ENCODE assay signal across 30 cellular contexts in the genomic region with DNA sequence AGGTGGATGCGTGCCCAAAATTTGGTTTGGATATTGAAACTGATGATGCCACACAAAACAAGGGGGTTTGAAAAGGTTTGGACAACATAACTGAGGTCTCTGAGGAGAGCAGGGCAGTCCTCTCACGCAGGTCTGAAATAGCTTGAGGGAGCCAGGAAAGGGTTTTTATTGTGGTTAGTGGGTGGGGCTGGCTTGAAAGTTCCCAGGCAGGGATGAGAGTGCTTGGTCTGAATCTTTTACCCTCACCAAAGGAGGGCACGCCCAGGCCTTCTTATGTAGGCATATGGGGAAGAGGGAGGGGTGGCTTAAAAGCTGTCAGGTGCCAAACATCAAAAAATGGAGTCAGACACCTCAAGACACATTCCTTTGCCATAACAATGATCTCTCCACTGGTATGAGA.
DNase-seq lines count a peak whose midpoint lies in the region; ATAC-seq, FAIRE-seq and TF ChIP-seq lines count a peak whose summit lies in the region.
"Had no signal": no experiment of that assay in that cellular context is flagged by ENCODE, and none has a peak within 500 bp of the region (broad histone marks: within the 10 kb centered on the region; RNA-seq: fewer than 3 reads in every experiment).

No MANE protein-coding gene starts in this region.

- DNase-seq in activated naive CD4-positive, alpha-beta T cell treated with anti-CD3 and anti-CD28 coated beads for 36 hours: peak; percentile 9
- no peak for DNase-seq in activated naive CD4-positive, alpha-beta T cell (lab: John Stamatoyannopoulos, UW)
- DNase-seq in HTR-8/SVneo (ENCODE audit: insufficient read length, low spot score) (no peak), neural progenitor cell (ENCODE audit: low spot score) (no peak), HT-29 (ENCODE audit: low spot score) (no peak)
- DNase-seq in effector memory CD4-positive, alpha-beta T cell: no peak
- DNase-seq: activated CD8-positive, alpha-beta T cell treated with anti-CD3 and anti-CD28 coated beads, Interleukin-2, amount 10 ng/mL, durations not matched to agents 7 days and 5 days; activated T-cell treated with anti-CD3 and anti-CD28 coated beads, Interleukin-2, amount 50 U/mL, for 1 hour; DMS 273 treated with DMSO at 0.1 percent for 48 hours; GF-D8; HFFc6; hippocampal formation; Kasumi-1; lower lobe of right lung; NCI-H1105 treated with DMSO at 0.1 percent for 48 hours; NCI-H2081; NCI-H446 treated with DMSO at 0.1 percent for 48 hours; NK-92 treated with Interleukin-12 subunit alpha and Interleukin-12 subunit beta, amount 100 ng/mL, for 24 hours; Peyer's patch; WERI-Rb-1 had no signal

- no peak overlapping the region for H3K27ac ChIP-seq in neural progenitor cell
- H3K27ac ChIP-seq in effector memory CD4-positive, alpha-beta T cell (ENCODE audit: insufficient read depth, low read length, poor library complexity, severe bottlenecking): no peak overlapping the region
- H3K27ac ChIP-seq: ascending aorta, lower lobe of right lung, Peyer's patch, SJSA1, suprapubic skin, WERI-Rb-1 had no signal

- H3K4me2 ChIP-seq in neural progenitor cell: peak overlapping the region; percentile 56

- peaks cover 34% of the 10 kb centered on the region for H3F3A ChIP-seq in neural progenitor cell (ENCODE audit: low read depth)

- H3K4me1 Mint-ChIP-seq in activated naive CD4-positive, alpha-beta T cell treated with anti-CD3 and anti-CD28 coated beads for 36 hours (ENCODE audit: low read depth): peaks cover 22% of the 10 kb centered on the region
- peaks cover 23% of the 10 kb centered on the region for H3K4me1 Mint-ChIP-seq in activated T-helper 17 cell treated with anti-CD3 and anti-CD28 coated beads, Interleukin-2, amount 50 U/mL, for 72 hours
- no peaks in the 10 kb centered on the region for H3K4me1 Mint-ChIP-seq in neural progenitor cell

- H3K4me3 Mint-ChIP-seq in activated naive CD4-positive, alpha-beta T cell treated with anti-CD3 and anti-CD28 coated beads for 36 hours: no peak overlapping the region
- H3K4me3 Mint-ChIP-seq in activated T-helper 17 cell treated with anti-CD3 and anti-CD28 coated beads, Interleukin-2, amount 50 U/mL, for 72 hours: peak overlapping the region; percentile 6
- no peak overlapping the region for H3K4me3 Mint-ChIP-seq in neural progenitor cell
- H3K4me3 Mint-ChIP-seq: activated CD8-positive, alpha-beta T cell treated with anti-CD3 and anti-CD28 coated beads, Interleukin-2, amount 10 ng/mL, durations not matched to agents 7 days and 5 days; activated naive CD4-positive, alpha-beta T cell treated with anti-CD3 and anti-CD28 coated beads, Interleukin-2, amount 50 U/mL, for 24 hours; CD14-positive monocyte; HFFc6; T-helper 1 cell treated with Interleukin-12 subunit alpha and Interleukin-12 subunit beta and Interleukin-4 antibody, amounts not matched to agents 30 μg/mL and 1 μg/mL, for 36 hours had no signal

- H3K27me3 ChIP-seq in neural progenitor cell: no peaks in the 10 kb centered on the region
- H3K27me3 ChIP-seq in effector memory CD4-positive, alpha-beta T cell (replicated peaks; ENCODE audit: control insufficient read depth, insufficient read depth, low read length, poor library complexity, severe bottlenecking): no peaks in the 10 kb centered on the region
- H3K27me3 ChIP-seq: ascending aorta, Peyer's patch, SJSA1, suprapubic skin had no signal

- H3K9ac ChIP-seq in neural progenitor cell: no peak overlapping the region

- H2AFZ ChIP-seq in neural progenitor cell (replicated peaks): no peak overlapping the region

- no peaks in the 10 kb centered on the region for H3K36me3 Mint-ChIP-seq in activated naive CD4-positive, alpha-beta T cell treated with anti-CD3 and anti-CD28 coated beads for 36 hours (ENCODE audit: low read depth)
- H3K36me3 Mint-ChIP-seq in activated T-helper 17 cell treated with anti-CD3 and anti-CD28 coated beads, Interleukin-2, amount 50 U/mL, for 72 hours (ENCODE audit: low read depth): no peaks in the 10 kb centered on the region
- H3K36me3 Mint-ChIP-seq in neural progenitor cell: no peaks in the 10 kb centered on the region
- H3K36me3 Mint-ChIP-seq: activated naive CD4-positive, alpha-beta T cell treated with anti-CD3 and anti-CD28 coated beads, Interleukin-2, amount 50 U/mL, for 24 hours; CD14-positive monocyte had no signal

- CTCF ChIA-PET in activated naive CD4-positive, alpha-beta T cell treated with anti-CD3 and anti-CD28 coated beads for 36 hours (lab: Charles Lee): no interaction called here

- no peak for TF ChIP-seq CTCF in neural progenitor cell (IDR thresholded peaks at IDR 0.05)

- no peaks in the 10 kb centered on the region for H3K27me3 Mint-ChIP-seq in activated naive CD4-positive, alpha-beta T cell treated with anti-CD3 and anti-CD28 coated beads for 36 hours (ENCODE audit: low read depth)
- H3K27me3 Mint-ChIP-seq in activated T-helper 17 cell treated with anti-CD3 and anti-CD28 coated beads, Interleukin-2, amount 50 U/mL, for 72 hours: no peaks in the 10 kb centered on the region
- no peaks in the 10 kb centered on the region for H3K27me3 Mint-ChIP-seq in neural progenitor cell (ENCODE audit: insufficient read depth, low read depth)
- H3K27me3 Mint-ChIP-seq: activated naive CD4-positive, alpha-beta T cell treated with anti-CD3 and anti-CD28 coated beads, Interleukin-2, amount 50 U/mL, for 24 hours; progenitor cell of endocrine pancreas had no signal

- H3K27ac Mint-ChIP-seq in activated naive CD4-positive, alpha-beta T cell treated with anti-CD3 and anti-CD28 coated beads for 36 hours: no peak overlapping the region
- H3K27ac Mint-ChIP-seq in activated T-helper 17 cell treated with anti-CD3 and anti-CD28 coated beads, Interleukin-2, amount 50 U/mL, for 72 hours: peak overlapping the region; percentile 66
- no peak overlapping the region for H3K27ac Mint-ChIP-seq in neural progenitor cell
- H3K27ac Mint-ChIP-seq: activated naive CD4-positive, alpha-beta T cell treated with anti-CD3 and anti-CD28 coated beads, Interleukin-2, amount 50 U/mL, for 24 hours; CD14-positive monocyte; HFFc6; progenitor cell of endocrine pancreas had no signal

- H3K9me3 ChIP-seq in neural progenitor cell (ENCODE audit: low read depth): no peaks in the 10 kb centered on the region
- H3K9me3 ChIP-seq in effector memory CD4-positive, alpha-beta T cell (ENCODE audit: control insufficient read depth, low read length): no peaks in the 10 kb centered on the region
- H3K9me3 ChIP-seq: ascending aorta, lower lobe of right lung, Peyer's patch, SJSA1, suprapubic skin had no signal

- H3K4me1 ChIP-seq in neural progenitor cell: peaks cover 33% of the 10 kb centered on the region
- H3K4me1 ChIP-seq in effector memory CD4-positive, alpha-beta T cell (ENCODE audit: control insufficient read depth, insufficient read depth, low read length, poor library complexity, severe bottlenecking): peaks cover 13% of the 10 kb centered on the region
- H3K4me1 ChIP-seq: ascending aorta, lower lobe of right lung, Peyer's patch, SJSA1, suprapubic skin had no signal

- no peaks in the 10 kb centered on the region for H4K20me1 ChIP-seq in neural progenitor cell (ENCODE audit: low read depth)

- H3K36me3 ChIP-seq in neural progenitor cell: no peaks in the 10 kb centered on the region
- no peaks in the 10 kb centered on the region for H3K36me3 ChIP-seq in effector memory CD4-positive, alpha-beta T cell (ENCODE audit: control insufficient read depth, insufficient read depth, low read length)
- H3K36me3 ChIP-seq: ascending aorta, lower lobe of right lung, Peyer's patch, SJSA1, suprapubic skin, WERI-Rb-1 had no signal

- intact Hi-C loops in activated naive CD4-positive, alpha-beta T cell treated with anti-CD3 and anti-CD28 coated beads for 36 hours (cut with micrococcal nuclease): no loop called here

- peak; percentile 60 for ATAC-seq in activated T-helper 17 cell treated with anti-CD3 and anti-CD28 coated beads, Interleukin-2, amount 50 U/mL, for 72 hours (replicated peaks)
- ATAC-seq in HG03432 (IDR thresholded peaks at IDR 0.05; ENCODE audit: unreplicated experiment): no peak
- ATAC-seq: activated CD8-positive, alpha-beta T cell treated with anti-CD3 and anti-CD28 coated beads, Interleukin-2, amount 10 ng/mL, durations not matched to agents 7 days and 5 days had no signal

- no peak overlapping the region for H3K4me3 ChIP-seq in neural progenitor cell
- H3K4me3 ChIP-seq in effector memory CD4-positive, alpha-beta T cell (ENCODE audit: insufficient read depth, low read depth, low read length, poor library complexity, severe bottlenecking): no peak overlapping the region
- H3K4me3 ChIP-seq: ascending aorta, lower lobe of right lung, Peyer's patch, SJSA1, suprapubic skin had no signal

- no peaks in the 10 kb centered on the region for H3K79me2 ChIP-seq in neural progenitor cell (ENCODE audit: low read depth)

- H3K9me3 Mint-ChIP-seq in activated naive CD4-positive, alpha-beta T cell treated with anti-CD3 and anti-CD28 coated beads for 36 hours: peaks cover 2% of the 10 kb centered on the region
- no peaks in the 10 kb centered on the region for H3K9me3 Mint-ChIP-seq in activated T-helper 17 cell treated with anti-CD3 and anti-CD28 coated beads, Interleukin-2, amount 50 U/mL, for 72 hours
- H3K9me3 Mint-ChIP-seq in neural progenitor cell: no peaks in the 10 kb centered on the region
- H3K9me3 Mint-ChIP-seq: activated naive CD4-positive, alpha-beta T cell treated with anti-CD3 and anti-CD28 coated beads, Interleukin-2, amount 50 U/mL, for 24 hours had no signal

- FAIRE-seq in HTR-8/SVneo (lab: Jason Lieb, UNC): peak; percentile 94
- FAIRE-seq: frontal cortex had no signal
